Comparison of ENCODE assay signal across 5 cellular contexts in genomic region chr20:48568520-48568919, GRCh38.
"Had no signal": no experiment of that assay in that cellular context is flagged by ENCODE, and none has a peak within 500 bp of the region (broad histone marks: within the 10 kb centered on the region; RNA-seq: fewer than 3 reads in every experiment).

No MANE protein-coding gene starts in this region.

- ATAC-seq: HepG2 had no signal

- H3K27ac ChIP-seq: HL-60 had no signal

- H3K4me3 Mint-ChIP-seq: IgD-negative memory B cell had no signal

- H3K27ac Mint-ChIP-seq: IgD-negative memory B cell had no signal

- FAIRE-seq: HepG2 had no signal

- DNase-seq: IMR-90, KBM-7 had no signal
